2 cellular contexts compared by ENCODE assay signal in the genomic region with DNA sequence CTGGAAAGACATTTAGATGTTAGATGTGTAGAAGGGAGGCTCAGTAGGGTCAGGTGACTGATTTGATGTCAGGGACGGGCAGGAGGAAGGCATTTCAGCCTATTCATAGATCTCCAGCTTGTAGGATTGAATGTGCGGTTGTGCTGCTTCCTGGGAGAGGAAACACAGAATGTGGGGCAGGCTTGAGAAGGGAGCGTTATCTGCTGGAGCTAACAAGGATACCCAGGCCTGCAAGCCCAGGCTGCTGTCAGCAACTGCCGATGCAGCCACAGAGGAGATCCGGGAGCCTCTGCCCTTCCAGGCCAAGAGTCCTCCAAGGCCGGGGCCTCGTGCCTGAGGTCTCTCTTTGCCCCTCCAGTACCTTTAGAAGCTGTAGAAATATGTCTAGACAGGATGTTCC.
TF ChIP-seq lines count a peak whose summit lies in the region.

No MANE protein-coding gene starts in this region.

TF ChIP-seq in GM23338, 12 proteins besides CTCF, POLR2A, EP300 and RAD21 (continued from another document):
- no peak for TF ChIP-seq JUNB (IDR thresholded peaks at IDR 0.05; ENCODE audit: unreplicated experiment)

TF ChIP-seq in WTC11, 78 proteins besides CTCF, POLR2A, EP300 and RAD21 (continued from another document):
- TF ChIP-seq, protein P1, sequence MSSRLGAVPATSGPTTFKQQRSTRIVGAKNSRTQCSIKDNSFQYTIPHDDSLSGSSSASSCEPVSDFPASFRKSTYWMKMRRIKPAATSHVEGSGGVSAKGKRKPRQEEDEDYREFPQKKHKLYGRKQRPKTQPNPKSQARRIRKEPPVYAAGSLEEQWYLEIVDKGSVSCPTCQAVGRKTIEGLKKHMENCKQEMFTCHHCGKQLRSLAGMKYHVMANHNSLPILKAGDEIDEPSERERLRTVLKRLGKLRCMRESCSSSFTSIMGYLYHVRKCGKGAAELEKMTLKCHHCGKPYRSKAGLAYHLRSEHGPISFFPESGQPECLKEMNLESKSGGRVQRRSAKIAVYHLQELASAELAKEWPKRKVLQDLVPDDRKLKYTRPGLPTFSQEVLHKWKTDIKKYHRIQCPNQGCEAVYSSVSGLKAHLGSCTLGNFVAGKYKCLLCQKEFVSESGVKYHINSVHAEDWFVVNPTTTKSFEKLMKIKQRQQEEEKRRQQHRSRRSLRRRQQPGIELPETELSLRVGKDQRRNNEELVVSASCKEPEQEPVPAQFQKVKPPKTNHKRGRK (CRISPR knock-in tag; IDR thresholded peaks at IDR 0.05; ENCODE audit: borderline replicate concordance) = no peak
- TF ChIP-seq ZNF396 (CRISPR knock-in tag; IDR thresholded peaks at IDR 0.05; ENCODE audit: borderline replicate concordance) (no peak), CBFB (CRISPR knock-in tag; IDR thresholded peaks at IDR 0.05; ENCODE audit: low read depth) (no peak), ZNF219 (CRISPR knock-in tag; IDR thresholded peaks at IDR 0.05; ENCODE audit: borderline replicate concordance) (no peak), ZNF317 (CRISPR knock-in tag; IDR thresholded peaks at IDR 0.05; ENCODE audit: borderline replicate concordance, low read depth) (no peak), GABPB1 (CRISPR knock-in tag; IDR thresholded peaks at IDR 0.05) (no peak), RELA (CRISPR knock-in tag; IDR thresholded peaks at IDR 0.05; ENCODE audit: borderline replicate concordance) (no peak), MXD4 (CRISPR knock-in tag; IDR thresholded peaks at IDR 0.05; ENCODE audit: borderline replicate concordance) (no peak)
- TF ChIP-seq, protein P2, sequence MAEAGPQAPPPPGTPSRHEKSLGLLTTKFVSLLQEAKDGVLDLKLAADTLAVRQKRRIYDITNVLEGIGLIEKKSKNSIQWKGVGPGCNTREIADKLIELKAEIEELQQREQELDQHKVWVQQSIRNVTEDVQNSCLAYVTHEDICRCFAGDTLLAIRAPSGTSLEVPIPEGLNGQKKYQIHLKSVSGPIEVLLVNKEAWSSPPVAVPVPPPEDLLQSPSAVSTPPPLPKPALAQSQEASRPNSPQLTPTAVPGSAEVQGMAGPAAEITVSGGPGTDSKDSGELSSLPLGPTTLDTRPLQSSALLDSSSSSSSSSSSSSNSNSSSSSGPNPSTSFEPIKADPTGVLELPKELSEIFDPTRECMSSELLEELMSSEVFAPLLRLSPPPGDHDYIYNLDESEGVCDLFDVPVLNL (CRISPR knock-in tag; IDR thresholded peaks at IDR 0.05; ENCODE audit: borderline replicate concordance, low read depth) = no peak
- TF ChIP-seq, protein P3, sequence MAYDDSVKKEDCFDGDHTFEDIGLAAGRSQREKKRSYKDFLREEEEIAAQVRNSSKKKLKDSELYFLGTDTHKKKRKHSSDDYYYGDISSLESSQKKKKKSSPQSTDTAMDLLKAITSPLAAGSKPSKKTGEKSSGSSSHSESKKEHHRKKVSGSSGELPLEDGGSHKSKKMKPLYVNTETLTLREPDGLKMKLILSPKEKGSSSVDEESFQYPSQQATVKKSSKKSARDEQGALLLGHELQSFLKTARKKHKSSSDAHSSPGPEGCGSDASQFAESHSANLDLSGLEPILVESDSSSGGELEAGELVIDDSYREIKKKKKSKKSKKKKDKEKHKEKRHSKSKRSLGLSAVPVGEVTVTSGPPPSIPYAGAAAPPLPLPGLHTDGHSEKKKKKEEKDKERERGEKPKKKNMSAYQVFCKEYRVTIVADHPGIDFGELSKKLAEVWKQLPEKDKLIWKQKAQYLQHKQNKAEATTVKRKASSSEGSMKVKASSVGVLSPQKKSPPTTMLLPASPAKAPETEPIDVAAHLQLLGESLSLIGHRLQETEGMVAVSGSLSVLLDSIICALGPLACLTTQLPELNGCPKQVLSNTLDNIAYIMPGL (CRISPR knock-in tag; IDR thresholded peaks at IDR 0.05) = no peak
